Comparison of ENCODE assay signal across 8 cellular contexts in the genomic region with DNA sequence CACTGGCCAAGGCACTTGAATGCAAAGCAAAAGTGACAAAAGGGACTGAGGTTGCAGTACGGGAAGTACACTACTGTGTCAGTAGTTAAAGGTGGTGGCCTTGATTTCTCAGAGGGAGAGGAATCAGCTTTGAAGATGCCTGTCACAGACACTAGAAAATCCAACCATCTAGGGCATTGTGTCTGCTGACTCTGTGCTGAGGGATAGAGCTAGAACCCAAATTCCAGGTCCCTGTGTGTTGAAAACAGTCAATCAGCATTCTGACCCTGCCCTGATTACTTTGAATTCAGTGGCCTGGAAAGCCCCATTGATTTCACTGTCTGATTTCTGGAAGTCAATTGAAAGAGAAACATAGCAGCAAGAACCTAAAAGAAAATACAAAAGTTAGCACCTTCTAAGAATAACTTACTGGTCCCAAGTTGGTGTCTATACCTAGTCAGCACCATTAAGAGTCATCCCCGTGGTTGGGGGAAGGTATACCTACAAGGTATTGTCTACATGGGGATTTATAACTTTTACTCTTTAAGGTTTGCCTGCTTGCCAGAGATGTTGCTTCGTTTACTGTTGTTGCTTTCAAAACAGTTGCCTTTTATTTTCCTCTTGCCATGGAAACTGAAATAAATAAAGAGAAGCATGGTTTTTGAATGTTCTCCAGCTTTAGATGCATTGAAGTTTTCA.
A peak's percentile ranks its signal among the peaks of the same experiment; 100 is the strongest.
DNase-seq lines count a peak whose midpoint lies in the region; ATAC-seq and TF ChIP-seq lines count a peak whose summit lies in the region.

No MANE protein-coding gene starts in this region.

- no peaks in the 10 kb centered on the region for H3K79me2 ChIP-seq in hepatocyte

- no peaks in the 10 kb centered on the region for H3K36me3 ChIP-seq in hepatocyte (replicated peaks; ENCODE audit: insufficient read depth, low read depth)

- H3K9me2 ChIP-seq in hepatocyte (replicated peaks; ENCODE audit: insufficient read depth) = no peaks in the 10 kb centered on the region

- H3K4me2 ChIP-seq in hepatocyte = no peak overlapping the region

- peak overlapping the region; percentile 92 for H3K27ac Mint-ChIP-seq in activated T-cell treated with anti-CD3 and anti-CD28 coated beads, Interleukin-2, amount 50 U/mL, for 24 hours
- H3K27ac Mint-ChIP-seq in activated naive CD8-positive, alpha-beta T cell treated with anti-CD3 and anti-CD28 coated beads, Interleukin-2, amount 50 U/mL, for 24 hours = peak overlapping the region; percentile 79
- H3K27ac Mint-ChIP-seq in stimulated activated naive CD8-positive, alpha-beta T cell treated with anti-CD3 and anti-CD28 coated beads, Interleukin-15, Interleukin-2, amounts not matched to agents 100 ng/mL and 50 ng/mL, for 24 hours = peak overlapping the region; percentile 89

- no peak overlapping the region for H2AFZ ChIP-seq in hepatocyte

- H3K27me3 ChIP-seq in hepatocyte = no peaks in the 10 kb centered on the region

- no peaks in the 10 kb centered on the region for H4K20me1 ChIP-seq in hepatocyte (ENCODE audit: insufficient read depth, poor library complexity, severe bottlenecking)

- H3K27ac ChIP-seq in hepatocyte = no peak overlapping the region

- peaks cover 9% of the 10 kb centered on the region for H3K4me1 ChIP-seq in hepatocyte (ENCODE audit: insufficient read depth)

- peak; percentile 44 for DNase-seq in activated T-cell treated with anti-CD3 and anti-CD28 coated beads, Interleukin-2, amount 50 U/mL, for 24 hours
- no peak for DNase-seq in activated T-cell treated with anti-CD3 and anti-CD28 coated beads, Interleukin-2, amount 50 U/mL, for 1 hour
- DNase-seq in activated naive CD8-positive, alpha-beta T cell treated with anti-CD3 and anti-CD28 coated beads, Interleukin-2, amount 50 U/mL, for 24 hours = no peak
- DNase-seq in AG08396 (ENCODE audit: low spot score) (no peak), hepatocyte (ENCODE audit: low spot score) (no peak)

- 87% methylated on average over 3 of the region's 3 CpGs for WGBS in hepatocyte (ENCODE audit: low lambda C conversion rate, missing lambda C conversion rate)

- H3K4me3 Mint-ChIP-seq in activated T-cell treated with anti-CD3 and anti-CD28 coated beads, Interleukin-2, amount 50 U/mL, for 24 hours = peak overlapping the region; percentile 58
- H3K4me3 Mint-ChIP-seq in activated naive CD8-positive, alpha-beta T cell treated with anti-CD3 and anti-CD28 coated beads, Interleukin-2, amount 50 U/mL, for 24 hours = peak overlapping the region; percentile 37
- peak overlapping the region; percentile 56 for H3K4me3 Mint-ChIP-seq in stimulated activated naive CD8-positive, alpha-beta T cell treated with anti-CD3 and anti-CD28 coated beads, Interleukin-15, Interleukin-2, amounts not matched to agents 100 ng/mL and 50 ng/mL, for 24 hours

- H3K4me1 Mint-ChIP-seq in activated T-cell treated with anti-CD3 and anti-CD28 coated beads, Interleukin-2, amount 50 U/mL, for 24 hours (ENCODE audit: low read depth) = peaks cover 50% of the 10 kb centered on the region
- peaks cover 56% of the 10 kb centered on the region for H3K4me1 Mint-ChIP-seq in activated naive CD8-positive, alpha-beta T cell treated with anti-CD3 and anti-CD28 coated beads, Interleukin-2, amount 50 U/mL, for 24 hours
- H3K4me1 Mint-ChIP-seq in stimulated activated naive CD8-positive, alpha-beta T cell treated with anti-CD3 and anti-CD28 coated beads, Interleukin-15, Interleukin-2, amounts not matched to agents 100 ng/mL and 50 ng/mL, for 24 hours (ENCODE audit: low read depth) = peaks cover 56% of the 10 kb centered on the region

- no peaks in the 10 kb centered on the region for H3K36me3 Mint-ChIP-seq in activated T-cell treated with anti-CD3 and anti-CD28 coated beads, Interleukin-2, amount 50 U/mL, for 24 hours (ENCODE audit: low read depth)
- no peaks in the 10 kb centered on the region for H3K36me3 Mint-ChIP-seq in activated naive CD8-positive, alpha-beta T cell treated with anti-CD3 and anti-CD28 coated beads, Interleukin-2, amount 50 U/mL, for 24 hours (ENCODE audit: low read depth)
- H3K36me3 Mint-ChIP-seq in stimulated activated naive CD8-positive, alpha-beta T cell treated with anti-CD3 and anti-CD28 coated beads, Interleukin-15, Interleukin-2, amounts not matched to agents 100 ng/mL and 50 ng/mL, for 24 hours (ENCODE audit: low read depth) = no peaks in the 10 kb centered on the region

- peaks cover 3% of the 10 kb centered on the region for H3K27me3 Mint-ChIP-seq in activated T-cell treated with anti-CD3 and anti-CD28 coated beads, Interleukin-2, amount 50 U/mL, for 24 hours
- H3K27me3 Mint-ChIP-seq in activated naive CD8-positive, alpha-beta T cell treated with anti-CD3 and anti-CD28 coated beads, Interleukin-2, amount 50 U/mL, for 24 hours = no peaks in the 10 kb centered on the region
- peaks cover 5% of the 10 kb centered on the region for H3K27me3 Mint-ChIP-seq in stimulated activated naive CD8-positive, alpha-beta T cell treated with anti-CD3 and anti-CD28 coated beads, Interleukin-15, Interleukin-2, amounts not matched to agents 100 ng/mL and 50 ng/mL, for 24 hours

- no peak for TF ChIP-seq CTCF in hepatocyte (IDR thresholded peaks at IDR 0.05; ENCODE audit: poor library complexity)

- no peaks in the 10 kb centered on the region for H3K9me3 ChIP-seq in hepatocyte (ENCODE audit: low read depth)

- no peaks in the 10 kb centered on the region for H3K9me3 Mint-ChIP-seq in activated T-cell treated with anti-CD3 and anti-CD28 coated beads, Interleukin-2, amount 50 U/mL, for 24 hours
- H3K9me3 Mint-ChIP-seq in activated naive CD8-positive, alpha-beta T cell treated with anti-CD3 and anti-CD28 coated beads, Interleukin-2, amount 50 U/mL, for 24 hours = no peaks in the 10 kb centered on the region
- H3K9me3 Mint-ChIP-seq in stimulated activated naive CD8-positive, alpha-beta T cell treated with anti-CD3 and anti-CD28 coated beads, Interleukin-15, Interleukin-2, amounts not matched to agents 100 ng/mL and 50 ng/mL, for 24 hours = no peaks in the 10 kb centered on the region

- ATAC-seq in HG03378 (IDR thresholded peaks at IDR 0.05; ENCODE audit: unreplicated experiment) (peak; percentile 46), GM18519 (IDR thresholded peaks at IDR 0.05; ENCODE audit: low FRiP score, unreplicated experiment) (no peak)
- ATAC-seq in activated naive CD8-positive, alpha-beta T cell treated with anti-CD3 and anti-CD28 coated beads, Interleukin-2, amount 50 U/mL, for 24 hours = peak; percentile 62

- no peak overlapping the region for H3K4me3 ChIP-seq in hepatocyte
